ENCODE assay signal across 17 cellular contexts in genomic region chr7:17247357-17247756, GRCh38. TPM values are rescaled to one million over a fixed set of nuclear protein-coding genes. Genes with fewer than 3 reads are reported as not detected.
DNase-seq lines count a peak whose midpoint lies in the region; ATAC-seq and TF ChIP-seq lines count a peak whose summit lies in the region.
"Had no signal": no experiment of that assay in that cellular context is flagged by ENCODE, and none has a peak within 500 bp of the region (broad histone marks: within the 10 kb centered on the region; RNA-seq: fewer than 3 reads in every experiment).

No MANE protein-coding gene starts in this region.

- DNase-seq in Right ventricle myocardium superior (no peak), cardiac septum (ENCODE audit: low spot score) (no peak), right lobe of liver (no peak), SK-N-DZ (ENCODE audit: low spot score) (peak; percentile 5), dermis blood vessel endothelial cell (no peak)
- no peak for DNase-seq in activated naive CD4-positive, alpha-beta T cell treated with anti-CD3 and anti-CD28 coated beads for 36 hours
- DNase-seq: C1 segment of cervical spinal cord; CD4-positive, alpha-beta memory T cell; COR-L47; DMS153; DND-41; GOT3; H7; HCEC 1CT had no signal

- intact Hi-C loops in Right ventricle myocardium superior (cut with DNase I), result no loop called here
- intact Hi-C loops in cardiac septum (cut with DNase I), result no loop called here
- intact Hi-C loops in right lobe of liver (cut with DNase I), result no loop called here
- intact Hi-C loops in activated naive CD4-positive, alpha-beta T cell treated with anti-CD3 and anti-CD28 coated beads for 36 hours (cut with micrococcal nuclease), result no loop called here

- H3K4me1 ChIP-seq in liver (ENCODE audit: control insufficient read depth in 4 of 4, insufficient read depth in 4 of 4, low read length in 3 of 4), result peaks cover 3 to 8% (median 6%) of the 10 kb centered on the region in 4 donors
- peaks cover 0 to 16% (median 0%) of the 10 kb centered on the region in 4 donors for H3K4me1 ChIP-seq in right lobe of liver
- no peaks in the 10 kb centered on the region for H3K4me1 ChIP-seq in thymus (ENCODE audit: control insufficient read depth, insufficient read depth, low read length)

- H3K36me3 ChIP-seq in liver (ENCODE audit: control insufficient read depth in 4 of 4, insufficient read depth in 3 of 4, low read depth in 1 of 4, low read length in 3 of 4) (no peaks in the 10 kb centered on the region), right lobe of liver (no peaks in the 10 kb centered on the region), thymus (ENCODE audit: control insufficient read depth, insufficient read depth) (no peaks in the 10 kb centered on the region)

- TF ChIP-seq RAD21 in liver (IDR thresholded peaks at IDR 0.05), result no peak

- H3K4me1 Mint-ChIP-seq in activated naive CD4-positive, alpha-beta T cell treated with anti-CD3 and anti-CD28 coated beads for 36 hours (ENCODE audit: low read depth), result no peaks in the 10 kb centered on the region

- H3K27me3 Mint-ChIP-seq in activated naive CD4-positive, alpha-beta T cell treated with anti-CD3 and anti-CD28 coated beads for 36 hours (ENCODE audit: low read depth), result no peaks in the 10 kb centered on the region
- H3K27me3 Mint-ChIP-seq: CD4-positive, alpha-beta memory T cell had no signal

- no peak for TF ChIP-seq POLR2A in right lobe of liver (IDR thresholded peaks at IDR 0.05)

- no peaks in the 10 kb centered on the region for H3K36me3 Mint-ChIP-seq in activated naive CD4-positive, alpha-beta T cell treated with anti-CD3 and anti-CD28 coated beads for 36 hours (ENCODE audit: low read depth)
- H3K36me3 Mint-ChIP-seq: CD4-positive, alpha-beta memory T cell had no signal

- TF ChIP-seq CTCF in liver (IDR thresholded peaks at IDR 0.05; ENCODE audit: low read depth, low read length, missing input control), result no peak
- TF ChIP-seq CTCF in right lobe of liver (IDR thresholded peaks at IDR 0.05), result no peak

- 94% methylated on average over 6 of the region's 6 CpGs for WGBS in liver
- 74% methylated on average over 6 of the region's 6 CpGs for WGBS in right lobe of liver (ENCODE audit: insufficient coverage, low coverage, low lambda C conversion rate, missing lambda C conversion rate)
- 98% methylated on average over 6 of the region's 6 CpGs for WGBS in thymus

- H3K27me3 ChIP-seq in liver (ENCODE audit: control insufficient read depth in 4 of 4, insufficient read depth in 4 of 4, low read length in 3 of 4), result peaks cover 0 to 3% (median 0%) of the 10 kb centered on the region in 4 donors
- H3K27me3 ChIP-seq in right lobe of liver, result no peaks in the 10 kb centered on the region
- H3K27me3 ChIP-seq in thymus (ENCODE audit: control insufficient read depth, insufficient read depth), result no peaks in the 10 kb centered on the region

- no peak overlapping the region for H3K4me3 ChIP-seq in liver (ENCODE audit: low read depth in 1 of 3, low read length in 3 of 3)
- no peak overlapping the region for H3K4me3 ChIP-seq in right lobe of liver
- no peak overlapping the region for H3K4me3 ChIP-seq in thymus (ENCODE audit: low read length)

- no peak overlapping the region for H3K9ac ChIP-seq in liver (ENCODE audit: low read depth in 1 of 2, low read length in 2 of 2)

- CTCF ChIA-PET in activated naive CD4-positive, alpha-beta T cell treated with anti-CD3 and anti-CD28 coated beads for 36 hours (lab: Charles Lee), result interaction anchor here (0.6 kb wide), 1 partner anchor 118 kb away, joined by 3 read pairs; no protein-coding TSS in a partner anchor

- no peak overlapping the region for H3K27ac Mint-ChIP-seq in activated naive CD4-positive, alpha-beta T cell treated with anti-CD3 and anti-CD28 coated beads for 36 hours

- no peak overlapping the region for H3K4me3 Mint-ChIP-seq in activated naive CD4-positive, alpha-beta T cell treated with anti-CD3 and anti-CD28 coated beads for 36 hours
- H3K4me3 Mint-ChIP-seq: CD4-positive, alpha-beta memory T cell had no signal

- ATAC-seq in Right ventricle myocardium superior (ENCODE audit: poor library complexity) (peak; percentile 34), right lobe of liver (no peak)

- H3K27ac ChIP-seq in liver (ENCODE audit: low read depth in 1 of 2, low read length in 2 of 2), result no peak overlapping the region
- no peak overlapping the region for H3K27ac ChIP-seq in right lobe of liver
- H3K27ac ChIP-seq in thymus (ENCODE audit: low read depth), result peak overlapping the region; percentile 13

- H3K9me3 Mint-ChIP-seq in activated naive CD4-positive, alpha-beta T cell treated with anti-CD3 and anti-CD28 coated beads for 36 hours, result no peaks in the 10 kb centered on the region

- no peaks in the 10 kb centered on the region for H3K9me3 ChIP-seq in liver (ENCODE audit: control insufficient read depth in 4 of 4, low read length in 3 of 4)
- H3K9me3 ChIP-seq in right lobe of liver, result no peaks in the 10 kb centered on the region
- H3K9me3 ChIP-seq in thymus (ENCODE audit: control insufficient read depth), result no peaks in the 10 kb centered on the region

TF ChIP-seq in liver, 16 proteins besides CTCF, POLR2A, EP300 and RAD21:
- TF ChIP-seq NR2F2 (IDR thresholded peaks at IDR 0.05), result peak; percentile 46
- TF ChIP-seq YY1 (IDR thresholded peaks at IDR 0.05), result no peak

RNA-seq across cellular contexts. Expression of gene AHR, which starts 51.1 kb away (rescaled TPM):
- total RNA-seq in Right ventricle myocardium superior (27.4 TPM), cardiac septum (44.1 TPM), liver (10 to 100 TPM; 29.7 to 61.2 TPM), right lobe of liver (10 to 100 TPM; 31.2 to 67.9 (median 41.0) TPM), dermis blood vessel endothelial cell (142 and 189 TPM in 2 replicates)
- polyA plus RNA-seq in liver (10 to 100 TPM in 1 of 2 donors, 1 to 10 TPM in 1; 9.9 to 10.4 TPM), thymus (16.8 TPM)
- 0.01 and 0.07 TPM in 2 replicates for polyA plus RNA-seq in SK-N-DZ (2014; cell fraction: cytosol; rRNA removed)
- not detected in 2 replicates for polyA plus RNA-seq in SK-N-DZ (2014; cell fraction: nucleus; rRNA removed)
- total RNA-seq in activated naive CD4-positive, alpha-beta T cell treated with anti-CD3 and anti-CD28 coated beads for 36 hours, result 10 to 100 TPM; 24.5 to 27.5 TPM
- total RNA-seq: A172 had no signal
